In genomic region chrX:154515803-154516654, GRCh38 we compare ENCODE assay signal across 1 cellular context.
TF ChIP-seq lines count a peak whose summit lies in the region.

Gene FAM3A (minus strand): TSS chrX:154516232. CDS start chrX:154515772, 460 bp downstream.

TF ChIP-seq in HEK293, 187 proteins besides CTCF, POLR2A, EP300 and RAD21 (continued from another document and continues in another):
- TF ChIP-seq ZNF488 (tag by site-specific recombination; IDR thresholded peaks at IDR 0.05) = no peak
- TF ChIP-seq ZNF549 (tag by site-specific recombination; IDR thresholded peaks at IDR 0.05) = no peak
- TF ChIP-seq ZNF473 (tag by site-specific recombination; IDR thresholded peaks at IDR 0.05) = no peak
- peak; percentile 78 for TF ChIP-seq ZNF335 (tag by site-specific recombination; conservative IDR thresholded peaks at IDR 0.05)
- TF ChIP-seq ZNF366 (tag by site-specific recombination; conservative IDR thresholded peaks at IDR 0.05) = no peak
- TF ChIP-seq ZBTB26 (tag by site-specific recombination; optimal IDR thresholded peaks at IDR 0.05) = peak; percentile 25
- TF ChIP-seq MYNN (tag by site-specific recombination; IDR thresholded peaks at IDR 0.05; ENCODE audit: borderline replicate concordance) = no peak
- 0 out of 2 replicates have a peak, but pooled peaks have one; percentile 19 for TF ChIP-seq ZNF580 (tag by site-specific recombination; IDR thresholded peaks at IDR 0.05)
- no peak for TF ChIP-seq ZNF571 (tag by site-specific recombination; IDR thresholded peaks at IDR 0.05)
- TF ChIP-seq ZNF221 (tag by site-specific recombination; IDR thresholded peaks at IDR 0.05; ENCODE audit: borderline replicate concordance) = no peak
- no peak for TF ChIP-seq ZNF112 (tag by site-specific recombination; IDR thresholded peaks at IDR 0.05)
- no peak for TF ChIP-seq REPIN1 (tag by site-specific recombination; IDR thresholded peaks at IDR 0.05; ENCODE audit: low read depth)
- no peak for TF ChIP-seq ZNF596 (tag by site-specific recombination; IDR thresholded peaks at IDR 0.05)
- no peak for TF ChIP-seq INSM2 (tag by site-specific recombination; IDR thresholded peaks at IDR 0.05)
- no peak for TF ChIP-seq ZNF639 (tag by site-specific recombination; IDR thresholded peaks at IDR 0.05)
- 0 out of 2 replicates have a peak, but pooled peaks have one; percentile 28 for TF ChIP-seq ZNF324 (tag by site-specific recombination; IDR thresholded peaks at IDR 0.05)
- TF ChIP-seq ZNF600 (tag by site-specific recombination; IDR thresholded peaks at IDR 0.05) = no peak
- TF ChIP-seq ZNF677 (tag by site-specific recombination; IDR thresholded peaks at IDR 0.05) = no peak
- no peak for TF ChIP-seq ZNF10 (tag by site-specific recombination; IDR thresholded peaks at IDR 0.05)
- TF ChIP-seq ZBTB11 (tag by site-specific recombination; conservative IDR thresholded peaks at IDR 0.05; ENCODE audit: low read depth) = peak; percentile 55
- peak; percentile 67 for TF ChIP-seq ZFHX2 (tag by site-specific recombination; conservative IDR thresholded peaks at IDR 0.05)
- TF ChIP-seq ELK4 (IDR thresholded peaks at IDR 0.05; ENCODE audit: borderline replicate concordance, low read depth, low read length) = peak; percentile 45; the same call in 1 of the 2 replicates
- TF ChIP-seq ZNF561 (tag by site-specific recombination; IDR thresholded peaks at IDR 0.05; ENCODE audit: borderline replicate concordance) = no peak
- TF ChIP-seq ZNF48 (tag by site-specific recombination; IDR thresholded peaks at IDR 0.05) = no peak
- TF ChIP-seq ZSCAN4 (tag by site-specific recombination; IDR thresholded peaks at IDR 0.05) = no peak
- TF ChIP-seq ZNF223 (tag by site-specific recombination; IDR thresholded peaks at IDR 0.05) = no peak
- no peak for TF ChIP-seq ZNF548 (tag by site-specific recombination; IDR thresholded peaks at IDR 0.05)
- TF ChIP-seq SP7 (tag by site-specific recombination; IDR thresholded peaks at IDR 0.05) = no peak
- no peak for TF ChIP-seq ZNF146 (tag by site-specific recombination; IDR thresholded peaks at IDR 0.05)
- no peak for TF ChIP-seq ZFP41 (tag by site-specific recombination; IDR thresholded peaks at IDR 0.05; ENCODE audit: borderline replicate concordance)
- no peak for TF ChIP-seq BCL11B (tag by site-specific recombination; IDR thresholded peaks at IDR 0.05; ENCODE audit: low read depth)
- 0 out of 2 replicates have a peak, but pooled peaks have one; percentile 15 for TF ChIP-seq PRDM4 (tag by site-specific recombination; IDR thresholded peaks at IDR 0.05)
- no peak for TF ChIP-seq ZNF266 (tag by site-specific recombination; IDR thresholded peaks at IDR 0.05; ENCODE audit: low read depth)
- no peak for TF ChIP-seq KLF16 (tag by site-specific recombination; IDR thresholded peaks at IDR 0.05)
- TF ChIP-seq GLIS2 (tag by site-specific recombination; IDR thresholded peaks at IDR 0.05) = peak; percentile 45
- TF ChIP-seq ZBTB48 (tag by site-specific recombination; IDR thresholded peaks at IDR 0.05) = peak; percentile 49; the same call in 1 of the 2 replicates
- peak; percentile 46 for TF ChIP-seq KLF9 (tag by site-specific recombination; IDR thresholded peaks at IDR 0.05; ENCODE audit: low read depth)
- peak; percentile 91 for TF ChIP-seq PRDM10 (tag by site-specific recombination; IDR thresholded peaks at IDR 0.05)
- TF ChIP-seq ZNF433 (tag by site-specific recombination; IDR thresholded peaks at IDR 0.05; ENCODE audit: low read depth) = no peak
